Comparison of ENCODE assay signal across 13 cellular contexts in genomic region chr16:48014349-48015135, GRCh38.
A peak's percentile ranks its signal among the peaks of the same experiment; 100 is the strongest.
DNase-seq lines count a peak whose midpoint lies in the region; ATAC-seq and TF ChIP-seq lines count a peak whose summit lies in the region.
"Had no signal": no experiment of that assay in that cellular context is flagged by ENCODE, and none has a peak within 500 bp of the region (broad histone marks: within the 10 kb centered on the region; RNA-seq: fewer than 3 reads in every experiment).

No MANE protein-coding gene starts in this region.

- H3F3A ChIP-seq in PC-9 (ENCODE audit: insufficient read depth, low read depth), result peaks cover 15% of the 10 kb centered on the region; the same call in 1 of the 2 replicates

- peak overlapping the region; percentile 89 for H3K27ac ChIP-seq in PC-9
- no peak overlapping the region for H3K27ac ChIP-seq in osteoblast (ENCODE audit: low read depth, low read length)
- H3K27ac ChIP-seq: prostate gland had no signal

- H3K4me3 ChIP-seq in PC-9 (no peak overlapping the region), osteoblast (ENCODE audit: insufficient read depth, low read length) (no peak overlapping the region)
- H3K4me3 ChIP-seq: prostate gland had no signal

- H3K79me2 ChIP-seq in PC-9 (ENCODE audit: low read depth) (no peaks in the 10 kb centered on the region), osteoblast (ENCODE audit: insufficient read depth, low read length) (no peaks in the 10 kb centered on the region)

- H3K4me2 ChIP-seq in PC-9, result peak overlapping the region; percentile 32
- H3K4me2 ChIP-seq in osteoblast (ENCODE audit: insufficient read depth, low read length), result no peak overlapping the region

- TF ChIP-seq CTCF in PC-9 (conservative IDR thresholded peaks at IDR 0.05) (no peak), osteoblast (IDR thresholded peaks at IDR 0.05; ENCODE audit: extremely low read depth, low read depth, low read length) (no peak)

- no peaks in the 10 kb centered on the region for H3K36me3 ChIP-seq in PC-9 (ENCODE audit: low read depth)
- no peaks in the 10 kb centered on the region for H3K36me3 ChIP-seq in osteoblast (ENCODE audit: insufficient read depth, low read length)
- H3K36me3 ChIP-seq: prostate gland had no signal

- H3K9me3 ChIP-seq in PC-9 (ENCODE audit: insufficient read depth, low read depth) (no peaks in the 10 kb centered on the region; the same call in 1 of the 2 replicates), osteoblast (ENCODE audit: low read depth, low read length) (no peaks in the 10 kb centered on the region)
- H3K9me3 ChIP-seq: prostate gland had no signal

- peak; percentile 35 for DNase-seq in H4 (ENCODE audit: low spot score)
- DNase-seq in PC-9, result peak; percentile 55 to 95
- peak; percentile 81 for DNase-seq in osteoblast (ENCODE audit: insufficient read length, low spot score, missing footprints)
- DNase-seq in SHP77 treated with DMSO at 0.1 percent for 48 hours (lab: John Stamatoyannopoulos, UW), result no peak
- no peak for DNase-seq in dermis blood vessel endothelial cell
- DNase-seq: activated CD8-positive, alpha-beta T cell treated with anti-CD3 and anti-CD28 coated beads for 36 hours; activated naive CD4-positive, alpha-beta T cell treated with anti-CD3 and anti-CD28 coated beads, Interleukin-2, amount 10 ng/mL, durations not matched to agents 7 days and 5 days; DMS153; NCI-H1092 treated with DMSO at 0.1 percent for 48 hours; T-helper 1 cell had no signal

- BruUV-seq in PC-9 (replicated peaks; lab: Mats Ljungman, UMichigan), result no TSS peak

- intact Hi-C loops in PC-9 (cut with micrococcal nuclease; ENCODE audit: unreplicated experiment), result loop anchor here (5.0 kb wide), 1 partner anchor 127 kb away; no protein-coding TSS in a partner anchor

- H2AFZ ChIP-seq in PC-9 (no peak overlapping the region), osteoblast (ENCODE audit: low read length) (no peak overlapping the region)

- H3K4me1 ChIP-seq in PC-9 (replicated peaks; ENCODE audit: insufficient read depth) (peaks cover 16% of the 10 kb centered on the region), osteoblast (ENCODE audit: insufficient read depth, low read length) (no peaks in the 10 kb centered on the region)
- H3K4me1 ChIP-seq: prostate gland had no signal

- POLR2A ChIA-PET in PC-9 (lab: Charles Lee; ENCODE audit: unreplicated experiment), result interaction anchor here (0.6 kb wide), 1 partner anchor 112 kb away, joined by 3 read pairs; no protein-coding TSS in a partner anchor

- no peaks in the 10 kb centered on the region for H3K9me2 ChIP-seq in PC-9 (ENCODE audit: insufficient read depth)

- peak; percentile 81 for ATAC-seq in esophagus mucosa
- no peak for ATAC-seq in HG03565 (IDR thresholded peaks at IDR 0.05; ENCODE audit: unreplicated experiment)
- ATAC-seq: activated CD8-positive, alpha-beta T cell treated with anti-CD3 and anti-CD28 coated beads for 36 hours had no signal

- CTCF ChIA-PET in PC-9 (lab: Charles Lee), result no interaction called here

- H3K27me3 ChIP-seq in PC-9 (ENCODE audit: insufficient read depth, low read depth), result no peaks in the 10 kb centered on the region
- H3K27me3 ChIP-seq in osteoblast (ENCODE audit: insufficient read depth, low read length), result no peaks in the 10 kb centered on the region

- H4K20me1 ChIP-seq in PC-9 (ENCODE audit: insufficient read depth), result no peaks in the 10 kb centered on the region
- H4K20me1 ChIP-seq in osteoblast (ENCODE audit: insufficient read depth, low read length), result no peaks in the 10 kb centered on the region

Comparison
In these comparisons a context has a peak if more than half of its experiments do, and no peak if none do; other contexts are left out.
1. DNase-seq: peak in H4 (single experiment), PC-9 (2 of 2) and osteoblast (single experiment); none in SHP77 treated with DMSO at 0.1 percent for 48 hours (single experiment) and dermis blood vessel endothelial cell (single experiment).